Comparison of ENCODE assay signal across 24 cellular contexts in the genomic region with DNA sequence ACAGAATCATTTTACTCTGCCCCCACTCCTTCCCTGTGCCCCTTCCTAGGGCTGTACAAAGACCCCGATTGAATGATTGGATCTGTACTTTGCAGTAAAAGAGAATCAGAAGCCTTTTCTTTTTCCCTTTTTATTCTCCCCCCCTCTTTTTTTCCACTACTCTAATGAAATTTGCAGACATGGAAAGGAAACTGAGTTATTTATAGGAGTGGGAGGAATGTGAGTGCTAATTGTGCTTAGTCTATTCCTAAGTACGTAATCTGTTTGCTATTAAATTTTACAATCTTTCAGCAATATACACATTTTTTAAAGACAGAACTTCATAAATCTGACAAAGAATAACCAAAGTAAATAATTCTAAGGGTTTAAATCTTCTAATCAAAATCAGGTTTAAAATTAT.
DNase-seq lines count a peak whose midpoint lies in the region; ATAC-seq, FAIRE-seq and TF ChIP-seq lines count a peak whose summit lies in the region.
"Had no signal": no experiment of that assay in that cellular context is flagged by ENCODE, and none has a peak within 500 bp of the region (broad histone marks: within the 10 kb centered on the region; RNA-seq: fewer than 3 reads in every experiment).

No MANE protein-coding gene starts in this region.

- no peak for TF ChIP-seq POLR2A in GM18505 (IDR thresholded peaks at IDR 0.05; ENCODE audit: borderline replicate concordance, extremely low read depth, insufficient read depth, insufficient read length)

- DNase-seq in AG10803 (ENCODE audit: low read depth) (peak; percentile 48), EH (ENCODE audit: low read depth) (peak; percentile 49), small intestine (no peak), glutamatergic neuron (no peak), GM03348 (ENCODE audit: low spot score) (no peak)
- DNase-seq: AML-193; BE2C; Caco-2; CD4-positive, CD25-positive, alpha-beta regulatory T cell; CD8-positive, alpha-beta T cell; DMS 273 treated with DMSO at 0.1 percent for 48 hours; DMS79; H9 had no signal

- no peak for TF ChIP-seq CTCF in AG10803 (conservative IDR thresholded peaks at IDR 0.05; ENCODE audit: low read length)
- TF ChIP-seq CTCF in glutamatergic neuron (IDR thresholded peaks at IDR 0.05; ENCODE audit: partially characterized antibody, unreplicated experiment), result no peak

- no peaks in the 10 kb centered on the region for H3K9me3 Mint-ChIP-seq in glutamatergic neuron (ENCODE audit: unreplicated experiment)
- H3K9me3 Mint-ChIP-seq: CD8-positive, alpha-beta T cell; GM23338; H9 had no signal

- no peaks in the 10 kb centered on the region for H3K36me3 ChIP-seq in small intestine (ENCODE audit: control insufficient read depth in 2 of 2, insufficient read depth in 2 of 2, low read length in 2 of 2)
- H3K36me3 ChIP-seq: BE2C had no signal

- WGBS in small intestine, 3 donors, result 86 to 96% (median 91%) methylated on average over 2 of the region's 2 CpGs

- H3K4me1 ChIP-seq in small intestine (ENCODE audit: control insufficient read depth in 2 of 2, insufficient read depth in 1 of 2, low read depth in 1 of 2, low read length in 1 of 2), result no peaks in the 10 kb centered on the region
- H3K4me1 ChIP-seq: BE2C, Caco-2 had no signal

- H3K27me3 ChIP-seq in small intestine (ENCODE audit: control insufficient read depth in 2 of 2, insufficient read depth in 2 of 2, low read length in 2 of 2), result no peaks in the 10 kb centered on the region
- H3K27me3 ChIP-seq: BE2C had no signal

- H3K4me1 Mint-ChIP-seq in glutamatergic neuron (ENCODE audit: low read depth, unreplicated experiment), result no peaks in the 10 kb centered on the region
- H3K4me1 Mint-ChIP-seq: CD4-positive, CD25-positive, alpha-beta regulatory T cell; GM23338 had no signal

- ATAC-seq in HG03175 (IDR thresholded peaks at IDR 0.05; ENCODE audit: unreplicated experiment) (no peak), GM18505 (IDR thresholded peaks at IDR 0.05; ENCODE audit: unreplicated experiment) (no peak)
- ATAC-seq: CD8-positive, alpha-beta T cell; GM12878; GM23338; HCT116 had no signal

- no peak overlapping the region for H3K27ac ChIP-seq in small intestine (ENCODE audit: low read depth in 1 of 2, low read length in 1 of 2)
- H3K27ac ChIP-seq: 22Rv1, C4-2B had no signal

- H3K4me3 Mint-ChIP-seq in glutamatergic neuron (ENCODE audit: unreplicated experiment), result no peak overlapping the region
- H3K4me3 Mint-ChIP-seq: CD4-positive, CD25-positive, alpha-beta regulatory T cell; CD8-positive, alpha-beta T cell; GM23338; H9 had no signal

- H3K27ac Mint-ChIP-seq in glutamatergic neuron (ENCODE audit: unreplicated experiment), result no peak overlapping the region
- H3K27ac Mint-ChIP-seq: CD4-positive, CD25-positive, alpha-beta regulatory T cell; CD8-positive, alpha-beta T cell; GM23338; H9 had no signal

- no peaks in the 10 kb centered on the region for H3K36me3 Mint-ChIP-seq in glutamatergic neuron (ENCODE audit: unreplicated experiment)
- H3K36me3 Mint-ChIP-seq: CD4-positive, CD25-positive, alpha-beta regulatory T cell; CD8-positive, alpha-beta T cell had no signal

- H3K9me3 ChIP-seq in small intestine (ENCODE audit: control insufficient read depth, low read depth), result no peaks in the 10 kb centered on the region
- H3K9me3 ChIP-seq: BE2C, Caco-2 had no signal

- H3K4me3 ChIP-seq in AG10803 (ENCODE audit: low read length) (no peak overlapping the region), small intestine (ENCODE audit: low read depth in 1 of 2, low read length in 2 of 2) (no peak overlapping the region)
- H3K4me3 ChIP-seq: GM12878, GM23338 had no signal

- H3K27me3 Mint-ChIP-seq in glutamatergic neuron (ENCODE audit: unreplicated experiment), result no peaks in the 10 kb centered on the region
- H3K27me3 Mint-ChIP-seq: CD4-positive, CD25-positive, alpha-beta regulatory T cell had no signal

- peak; percentile 96 for FAIRE-seq in endometrium (lab: Jason Lieb, UNC)
- FAIRE-seq in small intestine (lab: Jason Lieb, UNC), result peak; percentile 15
- FAIRE-seq: A204.1, D721Med, GM12878, GM18507 had no signal

Comparison
In these comparisons a context has a peak if more than half of its experiments do, and no peak if none do; other contexts are left out.
1. DNase-seq: peak in AG10803 (single experiment) and EH (single experiment); none in small intestine (single experiment), glutamatergic neuron (single experiment) and GM03348 (single experiment).